ENCODE assay signal across 8 cellular contexts in genomic region chr19:12035220-12036172, GRCh38. TPM values are rescaled to one million over a fixed set of nuclear protein-coding genes. Genes with fewer than 3 reads are reported as not detected.
DNase-seq lines count a peak whose midpoint lies in the region; ATAC-seq lines count a peak whose summit lies in the region.

ZNF433 (minus strand) TSS chr19:12035679; CDS start chr19:12035539, 140 bp downstream.

- 0 out of 2 replicates have a peak within 1 kb of the TSS, but pooled peaks have one; percentile 30 for H3K27ac ChIP-seq in BLaER1

- H3K27me3 Mint-ChIP-seq in activated naive CD8-positive, alpha-beta T cell treated with anti-CD3 and anti-CD28 coated beads, Interleukin-2, amount 10 ng/mL, durations not matched to agents 7 days and 5 days = no peaks in the 10 kb centered on the region

- peak within 1 kb of the TSS; percentile 67; the same call in 1 of the 2 replicates for H3K9ac ChIP-seq in BLaER1

- peaks cover 68% of the 10 kb centered on the region for H3K36me3 ChIP-seq in BLaER1

- ATAC-seq in GM19397 (IDR thresholded peaks at IDR 0.05; ENCODE audit: unreplicated experiment) = peak; percentile 94
- peak; percentile 97 for ATAC-seq in activated naive CD8-positive, alpha-beta T cell treated with anti-CD3 and anti-CD28 coated beads, Interleukin-2, amount 10 ng/mL, durations not matched to agents 7 days and 5 days (ENCODE audit: low read depth)

- peaks cover 6% of the 10 kb centered on the region for H3K9me3 Mint-ChIP-seq in activated naive CD8-positive, alpha-beta T cell treated with anti-CD3 and anti-CD28 coated beads, Interleukin-2, amount 10 ng/mL, durations not matched to agents 7 days and 5 days

- H3K36me3 Mint-ChIP-seq in activated naive CD8-positive, alpha-beta T cell treated with anti-CD3 and anti-CD28 coated beads, Interleukin-2, amount 10 ng/mL, durations not matched to agents 7 days and 5 days = peaks cover 15% of the 10 kb centered on the region

- peaks cover 99% of the 10 kb centered on the region for H3K9me3 ChIP-seq in BLaER1

- peak within 1 kb of the TSS; percentile 88 for H3K4me3 Mint-ChIP-seq in activated naive CD8-positive, alpha-beta T cell treated with anti-CD3 and anti-CD28 coated beads, Interleukin-2, amount 10 ng/mL, durations not matched to agents 7 days and 5 days

- POLR2A ChIA-PET in activated naive CD8-positive, alpha-beta T cell treated with anti-CD3 and anti-CD28 coated beads, Interleukin-2, amount 10 ng/mL, durations not matched to agents 7 days and 5 days (lab: Charles Lee) = interaction anchor here (0.7 to 1.6 kb wide), 7 partner anchors 17 to 297 kb away, joined by 3 to 5 read pairs (median 3); partner anchors contain the start of genes ZNF700, ZNF763 and ZNF878

- peaks cover 18% of the 10 kb centered on the region for H3K27me3 ChIP-seq in BLaER1

- H4K20me1 ChIP-seq in BLaER1 = no peaks in the 10 kb centered on the region

- peak; percentile 80 for DNase-seq in HuH-7.5 (ENCODE audit: low spot score)
- peak; percentile 79 for DNase-seq in SKM-1 treated with dmso at 0.1 percent for 144 hours (lab: John Stamatoyannopoulos, UW; ENCODE audit: unreplicated experiment)
- peak; percentile 86 for DNase-seq in activated naive CD8-positive, alpha-beta T cell treated with anti-CD3 and anti-CD28 coated beads, Interleukin-2, amount 10 ng/mL, durations not matched to agents 7 days and 5 days
- DNase-seq in glomerular visceral epithelial cell (ENCODE audit: extremely low spot score) = peak; percentile 73
- DNase-seq in non-pigmented ciliary epithelial cell (ENCODE audit: low read depth) = peak; percentile 22
- peak; percentile 94 for DNase-seq in superior temporal gyrus (ENCODE audit: extremely low spot score)

- peaks cover 4% of the 10 kb centered on the region for H3K4me1 Mint-ChIP-seq in activated naive CD8-positive, alpha-beta T cell treated with anti-CD3 and anti-CD28 coated beads, Interleukin-2, amount 10 ng/mL, durations not matched to agents 7 days and 5 days

- H3K4me3 ChIP-seq in BLaER1 = peak within 1 kb of the TSS; percentile 68

- peak within 1 kb of the TSS; percentile 69 for H3K4me2 ChIP-seq in BLaER1

- no peaks in the 10 kb centered on the region for H3K4me1 ChIP-seq in BLaER1

- peak within 1 kb of the TSS; percentile 84 for H3K27ac Mint-ChIP-seq in activated naive CD8-positive, alpha-beta T cell treated with anti-CD3 and anti-CD28 coated beads, Interleukin-2, amount 10 ng/mL, durations not matched to agents 7 days and 5 days

RNA-seq across cellular contexts. Expression of gene ZNF433, which starts in this region (rescaled TPM):
- total RNA-seq in activated naive CD8-positive, alpha-beta T cell treated with anti-CD3 and anti-CD28 coated beads, Interleukin-2, amount 10 ng/mL, durations not matched to agents 7 days and 5 days = 1 to 10 TPM; 1.5 to 1.8 TPM

Comparison
In these comparisons a context has a peak if more than half of its experiments do, and no peak if none do; other contexts are left out.
1. Peak in every context shown above with its lines: DNase-seq, ATAC-seq, H3K4me3 ChIP-seq and H3K27ac ChIP-seq.
2. DNase-seq: peak in every context shown above with its lines; median percentile 94 in superior temporal gyrus; 86 in activated naive CD8-positive, alpha-beta T cell treated with anti-CD3 and anti-CD28 coated beads, Interleukin-2, amount 10 ng/mL, durations not matched to agents 7 days and 5 days; 80 in HuH-7.5; 79 in SKM-1 treated with dmso at 0.1 percent for 144 hours; 73 in glomerular visceral epithelial cell; 22 in non-pigmented ciliary epithelial cell.